Comparison of ENCODE assay signal across 9 cellular contexts in genomic region chr7:97027427-97028234, GRCh38. TPM values are rescaled to one million over a fixed set of nuclear protein-coding genes. Genes with fewer than 3 reads are reported as not detected.
DNase-seq lines count a peak whose midpoint lies in the region; ATAC-seq and TF ChIP-seq lines count a peak whose summit lies in the region.
"Had no signal": no experiment of that assay in that cellular context is flagged by ENCODE, and none has a peak within 500 bp of the region (broad histone marks: within the 10 kb centered on the region; RNA-seq: fewer than 3 reads in every experiment).

No MANE protein-coding gene starts in this region.

- H3K27ac Mint-ChIP-seq in activated CD4-positive, alpha-beta memory T cell treated with anti-CD3 and anti-CD28 coated beads, Interleukin-2, amount 10 ng/mL, durations not matched to agents 7 days and 5 days, result no peak overlapping the region
- H3K27ac Mint-ChIP-seq in effector memory CD8-positive, alpha-beta T cell, result no peak overlapping the region
- H3K27ac Mint-ChIP-seq in mesothelial cell of epicardium, result peak overlapping the region; percentile 62

- POLR2A ChIA-PET in activated CD4-positive, alpha-beta memory T cell treated with anti-CD3 and anti-CD28 coated beads, Interleukin-2, amount 10 ng/mL, durations not matched to agents 7 days and 5 days (lab: Charles Lee), result no interaction called here

- H3K36me3 Mint-ChIP-seq in activated CD4-positive, alpha-beta memory T cell treated with anti-CD3 and anti-CD28 coated beads, Interleukin-2, amount 10 ng/mL, durations not matched to agents 7 days and 5 days (ENCODE audit: low read depth), result no peaks in the 10 kb centered on the region
- H3K36me3 Mint-ChIP-seq in effector memory CD8-positive, alpha-beta T cell (ENCODE audit: insufficient read depth), result peaks cover 3% of the 10 kb centered on the region
- H3K36me3 Mint-ChIP-seq in mesothelial cell of epicardium, result no peaks in the 10 kb centered on the region

- peak overlapping the region; percentile 17 for H3K4me3 Mint-ChIP-seq in activated CD4-positive, alpha-beta memory T cell treated with anti-CD3 and anti-CD28 coated beads, Interleukin-2, amount 10 ng/mL, durations not matched to agents 7 days and 5 days
- H3K4me3 Mint-ChIP-seq in effector memory CD8-positive, alpha-beta T cell, result peak overlapping the region; percentile 60 to 70
- H3K4me3 Mint-ChIP-seq in mesothelial cell of epicardium, result peak overlapping the region; percentile 67

- H3K4me1 Mint-ChIP-seq in activated CD4-positive, alpha-beta memory T cell treated with anti-CD3 and anti-CD28 coated beads, Interleukin-2, amount 10 ng/mL, durations not matched to agents 7 days and 5 days, result peaks cover 17% of the 10 kb centered on the region
- peaks cover 26 to 32% of the 10 kb centered on the region in 2 donors for H3K4me1 Mint-ChIP-seq in effector memory CD8-positive, alpha-beta T cell (ENCODE audit: low read depth in 2 of 2)
- peaks cover 36% of the 10 kb centered on the region for H3K4me1 Mint-ChIP-seq in mesothelial cell of epicardium

- no peaks in the 10 kb centered on the region for H3K9me3 Mint-ChIP-seq in activated CD4-positive, alpha-beta memory T cell treated with anti-CD3 and anti-CD28 coated beads, Interleukin-2, amount 10 ng/mL, durations not matched to agents 7 days and 5 days
- no peaks in the 10 kb centered on the region for H3K9me3 Mint-ChIP-seq in effector memory CD8-positive, alpha-beta T cell
- no peaks in the 10 kb centered on the region for H3K9me3 Mint-ChIP-seq in mesothelial cell of epicardium

- peaks cover 59% of the 10 kb centered on the region for H3K27me3 Mint-ChIP-seq in activated CD4-positive, alpha-beta memory T cell treated with anti-CD3 and anti-CD28 coated beads, Interleukin-2, amount 10 ng/mL, durations not matched to agents 7 days and 5 days
- H3K27me3 Mint-ChIP-seq in effector memory CD8-positive, alpha-beta T cell, result peaks cover 74 to 88% of the 10 kb centered on the region in 2 donors
- H3K27me3 Mint-ChIP-seq in mesothelial cell of epicardium (ENCODE audit: low read depth), result peaks cover 75% of the 10 kb centered on the region

- peak; percentile 84 for TF ChIP-seq CTCF in mesothelial cell of epicardium (IDR thresholded peaks at IDR 0.05; ENCODE audit: unreplicated experiment)

- ATAC-seq in GM18870 (IDR thresholded peaks at IDR 0.05; ENCODE audit: unreplicated experiment) (peak; percentile 93), HG03159 (IDR thresholded peaks at IDR 0.05; ENCODE audit: unreplicated experiment) (peak; percentile 92)
- peak; percentile 64 for ATAC-seq in effector memory CD8-positive, alpha-beta T cell (replicated peaks)

- CTCF ChIA-PET in activated CD4-positive, alpha-beta memory T cell treated with anti-CD3 and anti-CD28 coated beads, Interleukin-2, amount 10 ng/mL, durations not matched to agents 7 days and 5 days (lab: Charles Lee), result interaction anchor here (0.7 to 3.2 kb wide), 22 partner anchors 9 to 1518 kb away, joined by 3 to 34 read pairs (median 4); no protein-coding TSS in a partner anchor

- peak; percentile 92 for DNase-seq in Ammon's horn (ENCODE audit: low spot score)
- DNase-seq in NCI-H510A treated with DMSO at 0.1 percent for 48 hours (lab: John Stamatoyannopoulos, UW), result peak; percentile 68
- peak; percentile 67 for DNase-seq in activated CD4-positive, alpha-beta memory T cell treated with anti-CD3 and anti-CD28 coated beads, Interleukin-2, amount 10 ng/mL, durations not matched to agents 7 days and 5 days
- DNase-seq in effector memory CD8-positive, alpha-beta T cell, result peak; percentile 41 to 49 (median 46)
- DNase-seq in mesothelial cell of epicardium (ENCODE audit: low spot score in 2 of 2, unreplicated experiment in 2 of 2), result peak in 1 of 2 experiments; percentile 84
- DNase-seq in stimulated activated CD8-positive, alpha-beta memory T cell treated with anti-CD3 and anti-CD28 coated beads, Interleukin-2, amount 100 ng/mL, for 1 hour (ENCODE audit: low read depth in 2 of 2), result peak; percentile 21 to 28

RNA-seq across cellular contexts. Expression of gene DLX5, which starts 3.0 kb away (rescaled TPM):
- total RNA-seq in activated CD4-positive, alpha-beta memory T cell treated with anti-CD3 and anti-CD28 coated beads, Interleukin-2, amount 10 ng/mL, durations not matched to agents 7 days and 5 days, result not detected
- total RNA-seq in mesothelial cell of epicardium, result 33.4 to 36.9 TPM (median 34.3 TPM) in 3 replicates
- total RNA-seq: activated CD8-positive, alpha-beta memory T cell treated with anti-CD3 and anti-CD28 coated beads for 36 hours had no signal

RNA-seq across cellular contexts. Expression of gene DLX6, which starts 22.3 kb away (rescaled TPM):
- total RNA-seq in activated CD4-positive, alpha-beta memory T cell treated with anti-CD3 and anti-CD28 coated beads, Interleukin-2, amount 10 ng/mL, durations not matched to agents 7 days and 5 days, result not detected
- total RNA-seq in mesothelial cell of epicardium, result 10.4 to 11.1 TPM (median 10.9 TPM) in 3 replicates
- total RNA-seq: activated CD8-positive, alpha-beta memory T cell treated with anti-CD3 and anti-CD28 coated beads for 36 hours had no signal

Comparison
In these comparisons a context has a peak if more than half of its experiments do, and no peak if none do; other contexts are left out.
1. H3K4me3 Mint-ChIP-seq: peak in every context shown above with its lines; median percentile 67 in mesothelial cell of epicardium; 65 in effector memory CD8-positive, alpha-beta T cell; 17 in activated CD4-positive, alpha-beta memory T cell treated with anti-CD3 and anti-CD28 coated beads, Interleukin-2, amount 10 ng/mL, durations not matched to agents 7 days and 5 days.
2. RNA of gene DLX5, which starts 3.0 kb away (total RNA-seq): 33.4 to 36.9 TPM in mesothelial cell of epicardium; not detected in activated CD4-positive, alpha-beta memory T cell treated with anti-CD3 and anti-CD28 coated beads, Interleukin-2, amount 10 ng/mL, durations not matched to agents 7 days and 5 days; every median in the first group is over 10 times any median in the second.
3. RNA of gene DLX6, which starts 22.3 kb away (total RNA-seq): 10.4 to 11.1 TPM in mesothelial cell of epicardium; not detected in activated CD4-positive, alpha-beta memory T cell treated with anti-CD3 and anti-CD28 coated beads, Interleukin-2, amount 10 ng/mL, durations not matched to agents 7 days and 5 days; every median in the first group is over 10 times any median in the second.
4. Peak in every context shown above with its lines, with median percentiles within 50 percentile points of each other: ATAC-seq.